17 cellular contexts compared by ENCODE assay signal in genomic region chr3:32236377-32236776, GRCh38. TPM values are rescaled to one million over a fixed set of nuclear protein-coding genes. Genes with fewer than 3 reads are reported as not detected.
A peak's percentile ranks its signal among the peaks of the same experiment; 100 is the strongest.
DNase-seq lines count a peak whose midpoint lies in the region; ATAC-seq and TF ChIP-seq lines count a peak whose summit lies in the region.
"Had no signal": no experiment of that assay in that cellular context is flagged by ENCODE, and none has a peak within 500 bp of the region (broad histone marks: within the 10 kb centered on the region; RNA-seq: fewer than 3 reads in every experiment).

No MANE protein-coding gene starts in this region.

- H3K79me2 ChIP-seq in GM23338 (replicated peaks; ENCODE audit: insufficient read depth) (peaks cover 16% of the 10 kb centered on the region), neural progenitor cell (ENCODE audit: low read depth) (no peaks in the 10 kb centered on the region)

- 0 out of 2 replicates have a peak, but pooled peaks cover 3% of the 10 kb centered on the region for H3K9me2 ChIP-seq in GM23338 (ENCODE audit: insufficient read depth)

- DNase-seq in GM23338 (ENCODE audit: low spot score) (no peak), WTC11 (ENCODE audit: low spot score) (no peak), left lobe of liver (ENCODE audit: low spot score) (peak; percentile 58), neural progenitor cell (ENCODE audit: low spot score) (no peak), T-helper 1 cell (no peak), Calu3 (no peak), activated T-cell treated with anti-CD3 and anti-CD28 coated beads for 4 hours (no peak)
- DNase-seq: CD4-positive, alpha-beta memory T cell; H7; Kasumi-1; NCI-H1048; NCI-H1417 treated with DMSO at 0.1 percent for 48 hours; NCI-H187; NCI-H446; NCI-H526; OCI-M1; SJCRH30 had no signal

- H3K27ac ChIP-seq in GM23338 (ENCODE audit: low read depth) (no peak overlapping the region), neural progenitor cell (no peak overlapping the region)
- H3K27ac ChIP-seq: SJCRH30 had no signal

- H3K4me1 ChIP-seq in GM23338 (ENCODE audit: insufficient read depth) (peaks cover 18% of the 10 kb centered on the region), neural progenitor cell (peaks cover 6% of the 10 kb centered on the region)
- H3K4me1 ChIP-seq: SJCRH30 had no signal

- no peaks in the 10 kb centered on the region for H3K9me3 ChIP-seq in neural progenitor cell (ENCODE audit: low read depth)
- H3K9me3 ChIP-seq: SJCRH30 had no signal

- H3K36me3 ChIP-seq in GM23338 (ENCODE audit: insufficient read depth) (no peaks in the 10 kb centered on the region; the same call in 1 of the 2 replicates), neural progenitor cell (no peaks in the 10 kb centered on the region)
- H3K36me3 ChIP-seq: SJCRH30 had no signal

- peaks cover 28% of the 10 kb centered on the region for H3K27me3 Mint-ChIP-seq in GM23338 (ENCODE audit: insufficient read depth, low read depth, poor library complexity)
- H3K27me3 Mint-ChIP-seq in WTC11 (ENCODE audit: low read depth), result peaks cover 50% of the 10 kb centered on the region
- peaks cover 28% of the 10 kb centered on the region for H3K27me3 Mint-ChIP-seq in neural progenitor cell (ENCODE audit: insufficient read depth, low read depth)
- peaks cover 11% of the 10 kb centered on the region for H3K27me3 Mint-ChIP-seq in Calu3 (ENCODE audit: unreplicated experiment)
- H3K27me3 Mint-ChIP-seq: CD4-positive, alpha-beta memory T cell had no signal

- H2AFZ ChIP-seq in GM23338 (no peak overlapping the region), neural progenitor cell (replicated peaks) (no peak overlapping the region)

- CTCF ChIA-PET in WTC11 (lab: Charles Lee), result interaction anchor here (1.4 kb wide), 1 partner anchor 138 kb away, joined by 4 read pairs; no protein-coding TSS in a partner anchor
- CTCF ChIA-PET in Calu3 (lab: Charles Lee), result interaction anchor here (0.7 kb wide), 1 partner anchor 17 kb away, joined by 3 read pairs; no protein-coding TSS in a partner anchor

- H4K20me1 ChIP-seq in GM23338 (replicated peaks; ENCODE audit: insufficient read depth), result peaks cover 6% of the 10 kb centered on the region; the same call in 1 of the 2 replicates
- H4K20me1 ChIP-seq in neural progenitor cell (ENCODE audit: low read depth), result peaks cover 6% of the 10 kb centered on the region

- no peak overlapping the region for H3K4me2 ChIP-seq in GM23338
- H3K4me2 ChIP-seq in neural progenitor cell, result no peak overlapping the region

- no TSS peak for BruUV-seq in Calu3 (replicated peaks; lab: Mats Ljungman, UMichigan)

- H3K4me3 ChIP-seq in GM23338, result 0 out of 2 replicates have a peak overlapping the region, but pooled peaks have one; percentile 88
- H3K4me3 ChIP-seq in neural progenitor cell, result no peak overlapping the region
- H3K4me3 ChIP-seq: SJCRH30 had no signal

- H3F3A ChIP-seq in GM23338 (replicated peaks; ENCODE audit: low read depth), result no peaks in the 10 kb centered on the region; the same call in 1 of the 2 replicates
- peaks cover 12% of the 10 kb centered on the region for H3F3A ChIP-seq in neural progenitor cell (ENCODE audit: low read depth)

- H3K4me3 Mint-ChIP-seq in GM23338 (no peak overlapping the region), WTC11 (0 out of 2 replicates have a peak overlapping the region, but pooled peaks have one; percentile 1), neural progenitor cell (peak overlapping the region; percentile 54), Calu3 (ENCODE audit: low read depth, unreplicated experiment) (no peak overlapping the region)

- TF ChIP-seq CTCF in GM23338 (conservative IDR thresholded peaks at IDR 0.05; ENCODE audit: low read depth in 2 of 2) (no peak), WTC11 (IDR thresholded peaks at IDR 0.05) (no peak), neural progenitor cell (IDR thresholded peaks at IDR 0.05) (no peak), Calu3 (IDR thresholded peaks at IDR 0.05; ENCODE audit: unreplicated experiment) (no peak)

- H3K9me3 Mint-ChIP-seq in GM23338 (peaks cover 14% of the 10 kb centered on the region; the same call in 2 of the 3 replicates), WTC11 (peaks cover 16% of the 10 kb centered on the region), neural progenitor cell (peaks cover 4% of the 10 kb centered on the region), Calu3 (ENCODE audit: low read depth, unreplicated experiment) (no peaks in the 10 kb centered on the region)

- H3K9ac ChIP-seq in neural progenitor cell, result no peak overlapping the region

- intact Hi-C loops in Calu3 (cut with micrococcal nuclease; ENCODE audit: unreplicated experiment), result loop anchor here (5.0 kb wide), 1 partner anchor 59 kb away; no protein-coding TSS in a partner anchor

- H3K27ac Mint-ChIP-seq in GM23338 (no peak overlapping the region), WTC11 (no peak overlapping the region), neural progenitor cell (no peak overlapping the region), Calu3 (ENCODE audit: unreplicated experiment) (no peak overlapping the region)

- H3K4me1 Mint-ChIP-seq in GM23338 (peaks cover 18% of the 10 kb centered on the region), WTC11 (peaks cover 22% of the 10 kb centered on the region), neural progenitor cell (peaks cover 14% of the 10 kb centered on the region), Calu3 (ENCODE audit: low read depth, unreplicated experiment) (peaks cover 29% of the 10 kb centered on the region)

- H3K27me3 ChIP-seq in GM23338 (ENCODE audit: insufficient read depth) (peaks cover 40% of the 10 kb centered on the region), neural progenitor cell (peaks cover 40% of the 10 kb centered on the region)
- H3K27me3 ChIP-seq: SJCRH30 had no signal

- H3K36me3 Mint-ChIP-seq in GM23338 (ENCODE audit: low read depth) (peaks cover 12% of the 10 kb centered on the region), WTC11 (peaks cover 21% of the 10 kb centered on the region), neural progenitor cell (no peaks in the 10 kb centered on the region), Calu3 (ENCODE audit: insufficient read depth, unreplicated experiment) (peaks cover 22% of the 10 kb centered on the region)

- no peak for ATAC-seq in GM23338
- ATAC-seq in WTC11, result no peak
- peak; percentile 4 for ATAC-seq in left lobe of liver

- POLR2A ChIA-PET in WTC11 (lab: Charles Lee), result no interaction called here

TF ChIP-seq in GM23338, 12 proteins besides CTCF, POLR2A, EP300 and RAD21:
- TF ChIP-seq ZNF331 (CRISPR knock-in tag; IDR thresholded peaks at IDR 0.05; ENCODE audit: low read depth) (peak; percentile 95), EZH2phosphoT487 (IDR thresholded peaks at IDR 0.05; ENCODE audit: unreplicated experiment) (no peak)

TF ChIP-seq in WTC11, 78 proteins besides CTCF, POLR2A, EP300 and RAD21 (continues in another document):
- TF ChIP-seq SOX15 (CRISPR knock-in tag; IDR thresholded peaks at IDR 0.05) (no peak), ZSCAN18 (CRISPR knock-in tag; IDR thresholded peaks at IDR 0.05) (no peak), CBFB (CRISPR knock-in tag; IDR thresholded peaks at IDR 0.05; ENCODE audit: low read depth) (no peak), EMX1 (CRISPR knock-in tag; IDR thresholded peaks at IDR 0.05) (no peak), HMGXB4 (CRISPR knock-in tag; IDR thresholded peaks at IDR 0.05) (no peak), PRRX2 (CRISPR knock-in tag; IDR thresholded peaks at IDR 0.05) (no peak), ERG (CRISPR knock-in tag; IDR thresholded peaks at IDR 0.05) (no peak), ZNF317 (CRISPR knock-in tag; IDR thresholded peaks at IDR 0.05; ENCODE audit: borderline replicate concordance, low read depth) (no peak), ZNF263 (CRISPR knock-in tag; IDR thresholded peaks at IDR 0.05; ENCODE audit: low read depth) (no peak)

RNA-seq across cellular contexts. Expression of gene CMTM8, which starts 2.1 kb away (rescaled TPM):
- total RNA-seq in GM23338 (2014; rRNA removed; shearing (Covaris generic)), result 14.3 and 24.5 TPM in 2 replicates
- polyA plus RNA-seq in GM23338 (2016; fragmentation: Nextera tagmentation; extraction: Ambion mirVana), result 19.9 and 22.2 TPM in 2 replicates
- total RNA-seq in WTC11 (2021) (9.0 to 11.2 TPM (median 9.1 TPM) in 3 replicates), left lobe of liver (17.1 TPM), neural progenitor cell (ENCODE audit: low replicate concordance) (2.1 and 8.1 TPM in 2 replicates), Calu3 (2022) (19.0 and 19.9 TPM in 2 replicates)

Comparison
In these comparisons a context has a peak if more than half of its experiments do, and no peak if none do; other contexts are left out.
1. H3K4me3 Mint-ChIP-seq: peak in WTC11 (single experiment) and neural progenitor cell (single experiment); none in GM23338 (single experiment) and Calu3 (single experiment).